8 cellular contexts compared by ENCODE assay signal in the genomic region with DNA sequence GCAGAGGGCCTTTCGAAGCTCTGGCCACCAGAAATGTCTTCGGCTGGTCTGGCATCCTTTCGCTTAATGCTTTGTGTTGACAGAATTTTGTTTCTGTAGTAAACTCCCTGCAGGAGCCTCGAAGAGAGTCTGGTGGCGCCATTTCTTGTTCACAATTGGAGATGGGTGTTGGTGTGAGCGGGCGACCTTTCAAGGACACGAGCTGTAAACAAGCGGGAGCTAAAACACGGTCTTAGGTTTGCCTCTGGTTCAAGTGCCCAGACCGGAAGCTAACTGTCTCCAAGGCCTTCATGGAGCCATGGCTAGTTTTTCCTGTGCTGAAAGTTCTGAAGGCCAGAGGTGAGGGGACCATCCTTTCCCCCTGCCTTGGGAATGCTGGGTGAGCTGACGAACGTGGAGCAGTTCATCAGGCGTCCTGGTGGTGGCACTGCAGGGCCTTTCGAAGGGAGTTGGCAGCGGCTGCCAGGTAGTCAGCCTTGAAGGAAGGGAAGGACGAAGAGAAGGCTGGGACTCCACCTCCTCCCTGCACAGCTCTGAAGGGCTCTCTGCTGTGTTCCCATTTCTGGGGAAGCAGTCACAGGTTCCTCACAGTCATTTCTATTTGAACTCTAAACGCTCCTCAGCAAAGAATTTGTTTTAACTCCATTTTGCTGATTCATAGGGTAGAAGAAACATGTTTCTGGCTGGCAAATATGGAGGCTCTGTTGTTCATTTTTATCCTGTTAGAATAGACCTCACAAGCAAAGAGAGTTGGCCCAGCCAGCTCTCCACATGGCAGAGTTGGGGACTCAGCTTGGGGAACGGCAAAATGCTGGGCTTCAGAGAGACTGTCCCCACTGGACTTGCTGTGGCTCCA. TPM values are rescaled to one million over a fixed set of nuclear protein-coding genes. Genes with fewer than 3 reads are reported as not detected.
A peak's percentile ranks its signal among the peaks of the same experiment; 100 is the strongest.
DNase-seq lines count a peak whose midpoint lies in the region; ATAC-seq and TF ChIP-seq lines count a peak whose summit lies in the region.

No MANE protein-coding gene starts in this region.

- H3K27ac ChIP-seq in BLaER1 (peak overlapping the region; percentile 43), PC-3 (ENCODE audit: low read length) (no peak overlapping the region), neuronal stem cell (replicated peaks; ENCODE audit: low read length) (no peak overlapping the region), substantia nigra (ENCODE audit: low read depth, low read length, poor library complexity, severe bottlenecking) (peak overlapping the region; percentile 50)

- no peaks in the 10 kb centered on the region for H3F3A ChIP-seq in PC-3 (ENCODE audit: low read length, unreplicated experiment)

- H3K9ac ChIP-seq in BLaER1 (no peak overlapping the region), PC-3 (ENCODE audit: low read length) (no peak overlapping the region), neuronal stem cell (ENCODE audit: low read depth, low read length, poor library complexity) (no peak overlapping the region)

- no peaks in the 10 kb centered on the region for H3K9me3 Mint-ChIP-seq in activated T-cell treated with anti-CD3 and anti-CD28 coated beads, Interleukin-2, amount 50 U/mL, for 72 hours

- no peak overlapping the region for H2AK5ac ChIP-seq in neuronal stem cell (ENCODE audit: low read depth, low read length)

- H3K4ac ChIP-seq in neuronal stem cell (ENCODE audit: low read length): no peak overlapping the region

- no peaks in the 10 kb centered on the region for H3K27me3 ChIP-seq in BLaER1
- no peaks in the 10 kb centered on the region for H3K27me3 ChIP-seq in PC-3 (ENCODE audit: low read length)
- no peaks in the 10 kb centered on the region for H3K27me3 ChIP-seq in neuronal stem cell (ENCODE audit: control insufficient read depth in 3 of 3, insufficient read depth in 3 of 3, low read depth in 1 of 3, low read length in 3 of 3)

- WGBS in neuronal stem cell (ENCODE audit: extremely low coverage in 2 of 2, insufficient read length in 2 of 2, insufficient replicate concordance in 1 of 2), 2 donors: no CpG with 5 or more reads among the region's 19 CpGs

- BruUV-seq in PC-3 (replicated peaks; lab: Mats Ljungman, UMichigan): no TSS peak

- no peaks in the 10 kb centered on the region for H3K27me3 Mint-ChIP-seq in activated T-cell treated with anti-CD3 and anti-CD28 coated beads, Interleukin-2, amount 50 U/mL, for 72 hours (ENCODE audit: low read depth)

- H3K4me1 Mint-ChIP-seq in activated T-cell treated with anti-CD3 and anti-CD28 coated beads, Interleukin-2, amount 50 U/mL, for 72 hours (ENCODE audit: low read depth): peaks cover 32% of the 10 kb centered on the region

- POLR2A ChIA-PET in PC-3 (lab: Charles Lee; ENCODE audit: unreplicated experiment): no interaction called here

- no peak overlapping the region for H2BK5ac ChIP-seq in neuronal stem cell (ENCODE audit: low read length)

- H2AFZ ChIP-seq in PC-3 (ENCODE audit: low read length) (no peak overlapping the region), neuronal stem cell (ENCODE audit: low read length) (no peak overlapping the region)

- H3K79me2 ChIP-seq in PC-3 (ENCODE audit: low read length): no peaks in the 10 kb centered on the region

- no peak overlapping the region for H3K14ac ChIP-seq in neuronal stem cell (ENCODE audit: low read length)

- no peaks in the 10 kb centered on the region for H4K20me1 ChIP-seq in BLaER1
- H4K20me1 ChIP-seq in PC-3 (ENCODE audit: low read length): no peaks in the 10 kb centered on the region

- no peak overlapping the region for H3K23ac ChIP-seq in neuronal stem cell (ENCODE audit: low read depth, low read length, poor library complexity)

- intact Hi-C loops in PC-3 (cut with micrococcal nuclease): loop anchor here (1.0 kb wide), 1 partner anchor 649 kb away; no protein-coding TSS in a partner anchor

- H3K9me2 ChIP-seq in PC-3 (replicated peaks; ENCODE audit: low read length): no peaks in the 10 kb centered on the region

- no peaks in the 10 kb centered on the region for H3K9me3 ChIP-seq in BLaER1
- no peaks in the 10 kb centered on the region for H3K9me3 ChIP-seq in PC-3 (ENCODE audit: low read length)
- H3K9me3 ChIP-seq in neuronal stem cell (replicated peaks in 1 of 2; ENCODE audit: control insufficient read depth in 2 of 2, insufficient read depth in 1 of 2, low read depth in 1 of 2, low read length in 2 of 2): no peaks in the 10 kb centered on the region

- no peak overlapping the region for H3K4me3 Mint-ChIP-seq in activated T-cell treated with anti-CD3 and anti-CD28 coated beads, Interleukin-2, amount 50 U/mL, for 72 hours

- peaks cover 56% of the 10 kb centered on the region for H3K36me3 ChIP-seq in BLaER1
- H3K36me3 ChIP-seq in PC-3 (ENCODE audit: low read depth, low read length): peaks cover 52% of the 10 kb centered on the region
- H3K36me3 ChIP-seq in neuronal stem cell (replicated peaks in 1 of 2; ENCODE audit: control insufficient read depth in 2 of 2, insufficient read depth in 2 of 2, low read length in 2 of 2): peaks cover 4 to 68% of the 10 kb centered on the region in 2 donors

- no peak overlapping the region for H2BK120ac ChIP-seq in neuronal stem cell (ENCODE audit: low read depth, low read length)

- H4K8ac ChIP-seq in neuronal stem cell (ENCODE audit: low read depth, low read length): no peak overlapping the region

- H3K79me1 ChIP-seq in neuronal stem cell (ENCODE audit: low read depth, low read length): no peaks in the 10 kb centered on the region

- peak in 61 of 76 experiments; percentile 3 to 66 (median 43) for DNase-seq in HUDEP-2 (lab: John Stamatoyannopoulos, UW; ENCODE audit: unreplicated experiment in 76 of 76)
- DNase-seq in PC-3: peak; percentile 84
- DNase-seq in activated T-cell treated with anti-CD3 and anti-CD28 coated beads, Interleukin-2, amount 50 U/mL, for 72 hours: peak; percentile 72 to 78
- DNase-seq in fibroblast of mammary gland (ENCODE audit: low read depth): peak; percentile 67
- DNase-seq in neuronal stem cell (ENCODE audit: low spot score): peak; percentile 68
- peak in 48 of 49 donors; percentile 23 to 85 (median 71) for DNase-seq in substantia nigra (lab: John Stamatoyannopoulos, UW)

- peaks cover 56% of the 10 kb centered on the region for H3K4me1 ChIP-seq in BLaER1
- H3K4me1 ChIP-seq in PC-3 (ENCODE audit: insufficient read depth, low read length): no peaks in the 10 kb centered on the region
- H3K4me1 ChIP-seq in neuronal stem cell (ENCODE audit: control insufficient read depth in 2 of 2, insufficient read depth in 1 of 2, low read depth in 1 of 2, low read length in 2 of 2): no peaks in the 10 kb centered on the region

- no peak overlapping the region for H4K91ac ChIP-seq in neuronal stem cell (ENCODE audit: low read depth, low read length, poor library complexity)

- H3K4me3 ChIP-seq in BLaER1 (no peak overlapping the region), PC-3 (ENCODE audit: low read length) (no peak overlapping the region), fibroblast of mammary gland (ENCODE audit: control insufficient read depth, low read depth, low read length) (no peak overlapping the region), neuronal stem cell (ENCODE audit: low read length in 2 of 2) (no peak overlapping the region)

- H3K18ac ChIP-seq in neuronal stem cell (ENCODE audit: low read length): no peak overlapping the region

- peaks cover 2 to 7% of the 10 kb centered on the region in 2 donors for H3K36me3 Mint-ChIP-seq in activated T-cell treated with anti-CD3 and anti-CD28 coated beads, Interleukin-2, amount 50 U/mL, for 72 hours (ENCODE audit: insufficient read depth in 2 of 2)

- H2BK12ac ChIP-seq in neuronal stem cell (ENCODE audit: low read length): no peak overlapping the region

- ATAC-seq in GM19351 (IDR thresholded peaks at IDR 0.05; ENCODE audit: unreplicated experiment): peak; percentile 74
- peak; percentile 92 for ATAC-seq in PC-3
- ATAC-seq in activated T-cell treated with anti-CD3 and anti-CD28 coated beads, Interleukin-2, amount 50 U/mL, for 72 hours (replicated peaks in 1 of 2): peak; percentile 35 to 46

- TF ChIP-seq CTCF in PC-3 (conservative IDR thresholded peaks at IDR 0.05; ENCODE audit: low read depth, low read length) (peak; percentile 91), fibroblast of mammary gland (conservative IDR thresholded peaks at IDR 0.05; ENCODE audit: control insufficient read depth, insufficient read depth, low read depth, low read length) (peak; percentile 92)

- H3K4me2 ChIP-seq in BLaER1 (peak overlapping the region; percentile 56), PC-3 (ENCODE audit: low read length) (no peak overlapping the region), neuronal stem cell (ENCODE audit: insufficient read depth, low read length, poor library complexity, severe bottlenecking) (no peak overlapping the region)

- CTCF ChIA-PET in PC-3 (lab: Charles Lee): interaction anchor here (0.5 to 0.6 kb wide), 3 partner anchors 102 to 741 kb away, joined by 3 read pairs; no protein-coding TSS in a partner anchor

- no peak overlapping the region for H3K27ac Mint-ChIP-seq in activated T-cell treated with anti-CD3 and anti-CD28 coated beads, Interleukin-2, amount 50 U/mL, for 72 hours

- no peak overlapping the region for H2BK15ac ChIP-seq in neuronal stem cell (ENCODE audit: low read length)

RNA-seq across cellular contexts. Expression of gene URB2, which starts 35.2 kb away (rescaled TPM):
- total RNA-seq in PC-3 (2014; rRNA removed): 24.0 and 26.2 TPM in 2 replicates
- total RNA-seq in activated T-cell treated with anti-CD3 and anti-CD28 coated beads, Interleukin-2, amount 50 U/mL, for 72 hours: 10 to 100 TPM; 11.6 to 12.3 TPM
- 4.5 TPM for polyA plus RNA-seq in neuronal stem cell (2013, experiment 1 of 2)
- polyA plus RNA-seq in neuronal stem cell (2013, experiment 2 of 2): 4.6 TPM

RNA-seq across cellular contexts. Expression of gene TAF5L, which starts 35.3 kb away (rescaled TPM):
- total RNA-seq in PC-3 (2014; rRNA removed): 24.2 and 28.3 TPM in 2 replicates
- 10 to 100 TPM; 18.9 to 21.7 TPM for total RNA-seq in activated T-cell treated with anti-CD3 and anti-CD28 coated beads, Interleukin-2, amount 50 U/mL, for 72 hours
- polyA plus RNA-seq in neuronal stem cell (2013, experiment 1 of 2): 13.9 TPM
- 14.3 TPM for polyA plus RNA-seq in neuronal stem cell (2013, experiment 2 of 2)

Comparison
In these comparisons a context has a peak if more than half of its experiments do, and no peak if none do; other contexts are left out.
1. H3K27ac ChIP-seq: peak in BLaER1 (single experiment) and substantia nigra (single experiment); none in PC-3 (single experiment) and neuronal stem cell (single experiment).
2. ATAC-seq: peak in every context shown above with its lines; median percentile 92 in PC-3; 74 in GM19351; 40 in activated T-cell treated with anti-CD3 and anti-CD28 coated beads, Interleukin-2, amount 50 U/mL, for 72 hours.
3. Peak in every context shown above with its lines, with median percentiles within 50 percentile points of each other: DNase-seq.